ENCODE assay signal across 28 cellular contexts in genomic region chr12:34384693-34385092, GRCh38.
"Had no signal": no experiment of that assay in that cellular context is flagged by ENCODE, and none has a peak within 500 bp of the region (broad histone marks: within the 10 kb centered on the region; RNA-seq: fewer than 3 reads in every experiment).

No MANE protein-coding gene starts in this region.

- H3K4me3 Mint-ChIP-seq: stimulated activated effector memory CD8-positive, alpha-beta T cell treated with anti-CD3 and anti-CD28 coated beads, Interleukin-12 subunit alpha, Interleukin-12 subunit beta, amount 100 ng/mL, for 72 hours; stimulated activated naive CD8-positive, alpha-beta T cell treated with anti-CD3 and anti-CD28 coated beads, Interleukin-15, amount 100 ng/mL, for 72 hours; stimulated activated naive CD8-positive, alpha-beta T cell treated with anti-CD3 and anti-CD28 coated beads, Interleukin-15, Interleukin-2, amounts not matched to agents 100 ng/mL and 50 ng/mL, for 24 hours; type B pancreatic cell had no signal

- H3K27me3 Mint-ChIP-seq: stimulated activated naive CD8-positive, alpha-beta T cell treated with anti-CD3 and anti-CD28 coated beads, Interleukin-15, amount 100 ng/mL, for 72 hours; stimulated activated naive CD8-positive, alpha-beta T cell treated with anti-CD3 and anti-CD28 coated beads, Interleukin-15, Interleukin-2, amounts not matched to agents 100 ng/mL and 50 ng/mL, for 24 hours; type B pancreatic cell had no signal

- DNase-seq: stimulated activated CD4-positive, alpha-beta T cell treated with anti-CD3 and anti-CD28 coated beads, Interleukin-2, amount 100 ng/mL, for 24 hours; stimulated activated CD4-positive, alpha-beta T cell treated with anti-CD3 and anti-CD28 coated beads, Interleukin-2, amount 100 ng/mL, for 48 hours; stimulated activated CD4-positive, alpha-beta T cell treated with anti-CD3 and anti-CD28 coated beads, Interleukin-4, amount 100 ng/mL, for 1 hour; stimulated activated CD4-positive, alpha-beta T cell treated with anti-CD3 and anti-CD28 coated beads, Interleukin-4, amount 100 ng/mL, for 24 hours; stimulated activated CD4-positive, alpha-beta T cell treated with anti-CD3 and anti-CD28 coated beads, Interleukin-4, amount 100 ng/mL, for 4 hours; stimulated activated CD8-positive, alpha-beta memory T cell treated with anti-CD3 and anti-CD28 coated beads, Interleukin-4, amount 100 ng/mL, for 48 hours; stimulated activated naive CD4-positive, alpha-beta T cell; stimulated activated naive CD4-positive, alpha-beta T cell treated with Interleukin-2 at 50 U/mL for 16 hours; stimulated activated naive CD8-positive, alpha-beta T cell treated with anti-CD3 and anti-CD28 coated beads, Interleukin-15, amount 100 ng/mL, for 72 hours; stimulated activated naive CD8-positive, alpha-beta T cell treated with anti-CD3 and anti-CD28 coated beads, Interleukin-15, Interleukin-2, amounts not matched to agents 100 U/mL and 50 U/mL, for 24 hours; stomach; substantia nigra; testis; thyroid gland; tibial artery; transverse colon; trophoblast cell; upper lobe of right lung; uterus had no signal

- H3K36me3 ChIP-seq: stomach, suprapubic skin, thoracic aorta, thyroid gland, tibial artery, tibial nerve, transverse colon, upper lobe of left lung, upper lobe of right lung, uterus, vagina had no signal

- FAIRE-seq: urothelium cell line had no signal

- H3K4me1 Mint-ChIP-seq: stimulated activated effector memory CD8-positive, alpha-beta T cell treated with anti-CD3 and anti-CD28 coated beads, Interleukin-12 subunit alpha, Interleukin-12 subunit beta, amount 100 ng/mL, for 72 hours; stimulated activated naive CD8-positive, alpha-beta T cell treated with anti-CD3 and anti-CD28 coated beads, Interleukin-15, amount 100 ng/mL, for 72 hours had no signal

- H3K27ac ChIP-seq: stomach, suprapubic skin, testis, thoracic aorta, thyroid gland, tibial artery, tibial nerve, transverse colon, upper lobe of left lung, upper lobe of right lung, uterus, vagina had no signal

- H3K27me3 ChIP-seq: testis, thyroid gland, tibial nerve, transverse colon, upper lobe of right lung, uterus, vagina had no signal

- H3K36me3 Mint-ChIP-seq: stimulated activated effector memory CD8-positive, alpha-beta T cell treated with anti-CD3 and anti-CD28 coated beads, Interleukin-12 subunit alpha, Interleukin-12 subunit beta, amount 100 ng/mL, for 72 hours; type B pancreatic cell had no signal

- H3K9me3 ChIP-seq: testis, thoracic aorta, thyroid gland, upper lobe of right lung, uterus, vagina had no signal

- H3K4me1 ChIP-seq: stomach, suprapubic skin, testis, thyroid gland, tibial artery, tibial nerve, transverse colon, upper lobe of left lung, upper lobe of right lung, uterus, vagina had no signal

- H3K9me3 Mint-ChIP-seq: type B pancreatic cell had no signal

- H3K4me3 ChIP-seq: stomach, suprapubic skin, testis, thoracic aorta, thyroid gland, tibial artery, tibial nerve, transverse colon, upper lobe of left lung, upper lobe of right lung, uterus, vagina had no signal

- H3K27ac Mint-ChIP-seq: stimulated activated effector memory CD8-positive, alpha-beta T cell treated with anti-CD3 and anti-CD28 coated beads, Interleukin-12 subunit alpha, Interleukin-12 subunit beta, amount 100 ng/mL, for 72 hours; stimulated activated naive CD8-positive, alpha-beta T cell treated with anti-CD3 and anti-CD28 coated beads, Interleukin-15, amount 100 ng/mL, for 72 hours; stimulated activated naive CD8-positive, alpha-beta T cell treated with anti-CD3 and anti-CD28 coated beads, Interleukin-15, Interleukin-2, amounts not matched to agents 100 ng/mL and 50 ng/mL, for 24 hours; type B pancreatic cell had no signal

- ATAC-seq: stimulated activated effector memory CD8-positive, alpha-beta T cell treated with anti-CD3 and anti-CD28 coated beads, Interleukin-12 subunit alpha, Interleukin-12 subunit beta, amount 100 ng/mL, for 72 hours; stimulated activated naive CD8-positive, alpha-beta T cell treated with anti-CD3 and anti-CD28 coated beads, Interleukin-15, amount 100 ng/mL, for 72 hours; stimulated activated naive CD8-positive, alpha-beta T cell treated with anti-CD3 and anti-CD28 coated beads, Interleukin-15, Interleukin-2, amounts not matched to agents 100 U/mL and 50 U/mL, for 24 hours; upper lobe of right lung had no signal
